Comparison of ENCODE assay signal across 20 cellular contexts in genomic region chr3:116102037-116102436, GRCh38.
A peak's percentile ranks its signal among the peaks of the same experiment; 100 is the strongest.
DNase-seq lines count a peak whose midpoint lies in the region; ATAC-seq, FAIRE-seq and TF ChIP-seq lines count a peak whose summit lies in the region.
"Had no signal": no experiment of that assay in that cellular context is flagged by ENCODE, and none has a peak within 500 bp of the region (broad histone marks: within the 10 kb centered on the region; RNA-seq: fewer than 3 reads in every experiment).

No MANE protein-coding gene starts in this region.

- no peak overlapping the region for H4K8ac ChIP-seq in H9 (replicated peaks; ENCODE audit: insufficient read length, low read depth, low read length)

- H3K56ac ChIP-seq in H9 (ENCODE audit: insufficient read length, low read depth, low read length): no peak overlapping the region

- H3K18ac ChIP-seq in H9 (ENCODE audit: insufficient read length, low read depth, low read length): no peak overlapping the region

- no peaks in the 10 kb centered on the region for H3K27me3 ChIP-seq in H9 (ENCODE audit: insufficient read depth, low read length)
- H3K27me3 ChIP-seq in Caco-2 (replicated peaks; ENCODE audit: control insufficient read depth, insufficient read depth, low read length): no peaks in the 10 kb centered on the region
- H3K27me3 ChIP-seq: MG63 had no signal

- H3T11ph ChIP-seq in H9 (ENCODE audit: low read length): no peak overlapping the region

- no peak overlapping the region for H4K91ac ChIP-seq in H9 (ENCODE audit: insufficient read length, low read depth, low read length)

- no peak for ATAC-seq in HG02588 (IDR thresholded peaks at IDR 0.05; ENCODE audit: unreplicated experiment)
- ATAC-seq: CD8-positive, alpha-beta T cell had no signal

- TF ChIP-seq CTCF in AG10803 (conservative IDR thresholded peaks at IDR 0.05; ENCODE audit: low read length): peak; percentile 29
- peak; percentile 43 for TF ChIP-seq CTCF in H9 (conservative IDR thresholded peaks at IDR 0.05)
- peak; percentile 50 for TF ChIP-seq CTCF in chondrocyte (IDR thresholded peaks at IDR 0.05)
- no peak for TF ChIP-seq CTCF in Caco-2 (IDR thresholded peaks at IDR 0.05; ENCODE audit: insufficient read depth in 1 of 2, low read depth in 1 of 2, low read length in 1 of 2, severe bottlenecking in 1 of 2, unreplicated experiment in 1 of 2)

- no peak overlapping the region for H3K27ac Mint-ChIP-seq in H9
- H3K27ac Mint-ChIP-seq in chondrocyte (ENCODE audit: unreplicated experiment): no peak overlapping the region
- no peak overlapping the region for H3K27ac Mint-ChIP-seq in Caco-2 (ENCODE audit: unreplicated experiment)
- H3K27ac Mint-ChIP-seq: B cell; CD8-positive, alpha-beta T cell; HFFc6 had no signal

- FAIRE-seq in islet of Langerhans (lab: Jason Lieb, UNC): peak; percentile 33
- FAIRE-seq: RCC 7860 had no signal

- H3K36me3 Mint-ChIP-seq in H9 (ENCODE audit: insufficient read depth in 1 of 3, low read depth in 3 of 3) (no peaks in the 10 kb centered on the region), chondrocyte (ENCODE audit: low read depth) (no peaks in the 10 kb centered on the region), Caco-2 (ENCODE audit: insufficient read depth, unreplicated experiment) (no peaks in the 10 kb centered on the region)
- H3K36me3 Mint-ChIP-seq: CD8-positive, alpha-beta T cell had no signal

- H3K4ac ChIP-seq in H9 (ENCODE audit: low read depth, low read length): no peak overlapping the region

- no peak overlapping the region for H2AFZ ChIP-seq in H9 (ENCODE audit: low read length)

- no peak overlapping the region for H2AK5ac ChIP-seq in H9 (ENCODE audit: insufficient read length, low read length)

- BruUV-seq in Caco-2 (replicated peaks; lab: Mats Ljungman, UMichigan): no TSS peak

- H2BK5ac ChIP-seq in H9 (ENCODE audit: insufficient read length, low read length): no peak overlapping the region

- no peaks in the 10 kb centered on the region for H3K79me1 ChIP-seq in H9 (ENCODE audit: insufficient read depth, low read depth, low read length, poor library complexity, severe bottlenecking)

- H3K27me3 Mint-ChIP-seq in H9 (ENCODE audit: low read depth): no peaks in the 10 kb centered on the region
- no peaks in the 10 kb centered on the region for H3K27me3 Mint-ChIP-seq in chondrocyte (ENCODE audit: low read depth)
- peaks cover 2% of the 10 kb centered on the region for H3K27me3 Mint-ChIP-seq in Caco-2 (ENCODE audit: insufficient read depth, unreplicated experiment)
- H3K27me3 Mint-ChIP-seq: B cell had no signal

- H2BK12ac ChIP-seq in H9 (ENCODE audit: insufficient read length, low read depth, low read length): no peak overlapping the region

- no peaks in the 10 kb centered on the region for H3K79me2 ChIP-seq in H9 (ENCODE audit: insufficient read depth, low read length)

- no peak overlapping the region for H3K4me3 ChIP-seq in AG10803 (ENCODE audit: low read length)
- H3K4me3 ChIP-seq in Caco-2 (ENCODE audit: low read depth, low read length): no peak overlapping the region
- H3K4me3 ChIP-seq: MG63 had no signal

- no peaks in the 10 kb centered on the region for H3K36me3 ChIP-seq in Caco-2 (ENCODE audit: control insufficient read depth, insufficient read depth, low read length)
- H3K36me3 ChIP-seq: MG63 had no signal

- no peaks in the 10 kb centered on the region for H4K20me1 ChIP-seq in H9 (ENCODE audit: control insufficient read depth, insufficient read depth, insufficient read length)

- no peak overlapping the region for H3K14ac ChIP-seq in H9 (ENCODE audit: insufficient read depth, low read length)

- H3K9me3 ChIP-seq in H9 (ENCODE audit: control insufficient read depth, low read depth, low read length): no peaks in the 10 kb centered on the region
- no peaks in the 10 kb centered on the region for H3K9me3 ChIP-seq in Caco-2
- H3K9me3 ChIP-seq: MG63 had no signal

- peaks cover 4 to 8% of the 10 kb centered on the region in 2 experiments; a peak in 2 of 4 replicates for H3K4me1 Mint-ChIP-seq in H9
- peaks cover 10% of the 10 kb centered on the region for H3K4me1 Mint-ChIP-seq in chondrocyte (ENCODE audit: low read depth)
- H3K4me1 Mint-ChIP-seq in Caco-2 (ENCODE audit: low read depth, unreplicated experiment): no peaks in the 10 kb centered on the region
- H3K4me1 Mint-ChIP-seq: B cell had no signal

- H2BK20ac ChIP-seq in H9 (ENCODE audit: low read depth, low read length, poor library complexity, severe bottlenecking): no peak overlapping the region

- no peak overlapping the region for H3K4me3 Mint-ChIP-seq in H9
- no peak overlapping the region for H3K4me3 Mint-ChIP-seq in chondrocyte (ENCODE audit: unreplicated experiment)
- no peak overlapping the region for H3K4me3 Mint-ChIP-seq in Caco-2 (ENCODE audit: unreplicated experiment)
- H3K4me3 Mint-ChIP-seq: B cell; CD8-positive, alpha-beta T cell; HFFc6 had no signal

- H3K9me3 Mint-ChIP-seq in H9: no peaks in the 10 kb centered on the region
- no peaks in the 10 kb centered on the region for H3K9me3 Mint-ChIP-seq in chondrocyte (ENCODE audit: low read depth)
- no peaks in the 10 kb centered on the region for H3K9me3 Mint-ChIP-seq in Caco-2 (ENCODE audit: unreplicated experiment)
- H3K9me3 Mint-ChIP-seq: CD8-positive, alpha-beta T cell had no signal

- CTCF ChIA-PET in Caco-2 (lab: Charles Lee): no interaction called here

- H3K27ac ChIP-seq in H9 (ENCODE audit: insufficient read length, low read depth, low read length): no peak overlapping the region
- H3K27ac ChIP-seq: KMS-11 had no signal

- DNase-seq in AG10803 (ENCODE audit: low read depth) (no peak), H9 (no peak), chondrocyte (ENCODE audit: low spot score) (no peak), Caco-2 (no peak)
- no peak for DNase-seq in activated CD4-positive, CD25-positive, alpha-beta regulatory T cell treated with anti-CD3 and anti-CD28 coated beads, Interleukin-2, amount 50 U/mL, for 72 hours
- DNase-seq: ACHN; CD8-positive, alpha-beta T cell; DMS 273 treated with DMSO at 0.1 percent for 48 hours; GOT3; HFFc6; MG63; NCI-H1092 treated with DMSO at 0.1 percent for 48 hours; NCI-H187 treated with DMSO at 0.1 percent for 48 hours; NCI-H2171; NCI-H510A had no signal

- no peak overlapping the region for H3K23ac ChIP-seq in H9 (ENCODE audit: insufficient read length, low read depth, low read length)

- H3K23me2 ChIP-seq in H9 (ENCODE audit: insufficient read length, low read depth, low read length, poor library complexity, severe bottlenecking): no peaks in the 10 kb centered on the region

- H3K4me1 ChIP-seq in H9 (ENCODE audit: insufficient read depth, low read length) (no peaks in the 10 kb centered on the region; the same call in 1 of the 2 replicates), Caco-2 (no peaks in the 10 kb centered on the region)

- intact Hi-C loops in Caco-2 (cut with micrococcal nuclease; ENCODE audit: unreplicated experiment): no loop called here

- no peak overlapping the region for H3K4me2 ChIP-seq in H9 (ENCODE audit: insufficient read depth, insufficient read length, low read length)
- H3K4me2 ChIP-seq: KMS-11 had no signal

- POLR2A ChIA-PET in Caco-2 (lab: Charles Lee): no interaction called here

- H3K9ac ChIP-seq in H9 (ENCODE audit: extremely low read depth, insufficient read length, low read length): no peak overlapping the region
- H3K9ac ChIP-seq: KMS-11 had no signal

- no peak overlapping the region for H2BK15ac ChIP-seq in H9 (ENCODE audit: low read depth, low read length)

- H4K5ac ChIP-seq in H9 (ENCODE audit: insufficient read length, low read depth, low read length): no peak overlapping the region

- no peak overlapping the region for H2BK120ac ChIP-seq in H9 (ENCODE audit: low read depth, low read length, poor library complexity, severe bottlenecking)

Comparison
In these comparisons a context has a peak if more than half of its experiments do, and no peak if none do; other contexts are left out.
1. CTCF ChIP-seq: peak in AG10803 (single experiment), H9 (single experiment) and chondrocyte (single experiment); none in Caco-2 (0 of 2).